ENCODE assay signal across 13 cellular contexts in the genomic region with DNA sequence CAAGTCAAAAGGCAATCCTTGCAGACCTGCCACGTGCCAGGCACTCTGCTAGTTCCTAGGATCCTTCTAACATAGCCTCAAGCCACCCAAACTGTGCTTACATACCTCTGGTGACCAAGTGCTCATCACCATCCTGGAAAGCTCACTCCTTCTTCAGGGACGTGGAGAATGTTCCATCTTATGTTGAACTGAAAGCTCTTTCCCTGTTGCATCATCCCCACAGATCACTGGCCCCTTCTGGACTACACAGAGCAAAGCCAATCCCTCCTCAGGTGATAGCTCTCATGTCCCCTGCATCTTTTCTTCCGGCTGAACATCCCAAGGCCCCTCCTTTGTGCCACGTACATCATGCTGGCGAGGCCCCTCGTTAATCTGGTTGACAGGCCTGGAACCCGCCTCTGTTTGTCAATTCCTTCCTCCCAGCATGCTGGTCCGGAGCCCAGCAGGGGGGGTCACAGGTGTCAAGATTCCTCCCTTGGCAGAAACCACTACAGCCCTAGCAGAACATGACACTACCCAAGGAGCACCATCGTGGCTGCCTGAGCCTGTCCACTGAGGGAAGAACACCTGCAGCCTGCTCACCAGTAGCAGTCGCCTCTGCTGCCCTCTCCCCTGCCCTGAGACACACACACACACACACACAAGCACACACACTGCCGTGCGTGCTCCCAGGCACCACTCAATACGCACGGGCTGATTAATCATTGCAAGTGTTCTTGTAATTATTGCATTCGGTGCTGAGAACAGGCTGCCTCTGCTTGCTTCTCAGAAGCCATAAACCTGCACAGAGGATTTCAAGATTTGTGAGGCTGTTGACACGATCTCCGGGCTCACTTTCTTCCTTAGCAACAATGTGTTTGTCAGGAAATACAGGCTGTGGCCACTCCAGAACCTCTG. TPM values are rescaled to one million over a fixed set of nuclear protein-coding genes. Genes with fewer than 3 reads are reported as not detected.
DNase-seq lines count a peak whose midpoint lies in the region; ATAC-seq and TF ChIP-seq lines count a peak whose summit lies in the region.
"Had no signal": no experiment of that assay in that cellular context is flagged by ENCODE, and none has a peak within 500 bp of the region (broad histone marks: within the 10 kb centered on the region; RNA-seq: fewer than 3 reads in every experiment).

No MANE protein-coding gene starts in this region.

- no peaks in the 10 kb centered on the region for H4K20me1 ChIP-seq in neural cell (ENCODE audit: insufficient read depth)

- no peak overlapping the region for H3K4me2 ChIP-seq in neural cell (ENCODE audit: low read length)

- H2AFZ ChIP-seq in neural cell (ENCODE audit: low read depth, low read length) = peak overlapping the region; percentile 14

- no peaks in the 10 kb centered on the region for H3K36me3 ChIP-seq in WERI-Rb-1
- no peaks in the 10 kb centered on the region for H3K36me3 ChIP-seq in neural cell (ENCODE audit: insufficient read depth, low read length)
- no peaks in the 10 kb centered on the region for H3K36me3 ChIP-seq in right atrium auricular region

- ATAC-seq in GM18870 (IDR thresholded peaks at IDR 0.05; ENCODE audit: unreplicated experiment) = no peak
- ATAC-seq: esophagus mucosa; naive thymus-derived CD8-positive, alpha-beta T cell; stimulated activated effector memory CD8-positive, alpha-beta T cell treated with anti-CD3 and anti-CD28 coated beads, Interleukin-12 subunit alpha, Interleukin-12 subunit beta, amount 100 ng/mL, for 72 hours had no signal

- no peak for TF ChIP-seq CTCF in WERI-Rb-1 (IDR thresholded peaks at IDR 0.05; ENCODE audit: low read depth, low read length)
- TF ChIP-seq CTCF in neural cell (IDR thresholded peaks at IDR 0.05; ENCODE audit: poor library complexity, severe bottlenecking) = no peak
- no peak for TF ChIP-seq CTCF in right atrium auricular region (IDR thresholded peaks at IDR 0.05)

- no peak overlapping the region for H3K9ac ChIP-seq in neural cell (ENCODE audit: low read length)

- no peaks in the 10 kb centered on the region for H3K79me2 ChIP-seq in neural cell (replicated peaks; ENCODE audit: insufficient read depth, low read length)

- TF ChIP-seq RAD21 in neural cell (conservative IDR thresholded peaks at IDR 0.05) = no peak

- peak; percentile 89 for DNase-seq in DMS79 (lab: John Stamatoyannopoulos, UW)
- peak; percentile 90 for DNase-seq in NCI-H187 treated with DMSO at 0.1 percent for 48 hours (lab: John Stamatoyannopoulos, UW)
- DNase-seq in WERI-Rb-1 = peak; percentile 71
- DNase-seq in effector CD8-positive, alpha-beta T cell (lab: John Stamatoyannopoulos, UW) = no peak
- no peak for DNase-seq in T1000 (lab: John Stamatoyannopoulos, UW)
- no peak for DNase-seq in right atrium auricular region (ENCODE audit: low spot score)
- DNase-seq: activated CD4-positive, alpha-beta T cell treated with anti-CD3 and anti-CD28 coated beads, Interleukin-2, amount 50 U/mL, for 48 hours had no signal

- H3K4me3 ChIP-seq in WERI-Rb-1 (ENCODE audit: low read depth, low read length) (no peak overlapping the region), neural cell (ENCODE audit: low read length) (no peak overlapping the region), right atrium auricular region (no peak overlapping the region)

- H3K27ac ChIP-seq in WERI-Rb-1 (peak overlapping the region; percentile 64), neural cell (ENCODE audit: low read length) (no peak overlapping the region), right atrium auricular region (no peak overlapping the region)

- no peaks in the 10 kb centered on the region for H3K9me2 ChIP-seq in neural cell (ENCODE audit: insufficient read depth, low read length)

- TF ChIP-seq EP300 in neural cell (conservative IDR thresholded peaks at IDR 0.05; ENCODE audit: poor library complexity, severe bottlenecking) = no peak

- no peaks in the 10 kb centered on the region for H3K9me3 ChIP-seq in WERI-Rb-1 (ENCODE audit: severe bottlenecking)
- no peaks in the 10 kb centered on the region for H3K9me3 ChIP-seq in neural cell (ENCODE audit: low read length)
- H3K9me3 ChIP-seq in right atrium auricular region = no peaks in the 10 kb centered on the region

- H3F3A ChIP-seq in neural cell (ENCODE audit: insufficient read depth, low read length, poor library complexity, severe bottlenecking) = no peaks in the 10 kb centered on the region

- no peaks in the 10 kb centered on the region for H3K27me3 ChIP-seq in WERI-Rb-1 (ENCODE audit: insufficient read depth, low read depth, severe bottlenecking)
- H3K27me3 ChIP-seq in neural cell (ENCODE audit: insufficient read depth, low read depth, low read length) = no peaks in the 10 kb centered on the region
- no peaks in the 10 kb centered on the region for H3K27me3 ChIP-seq in right atrium auricular region

- peaks cover 0 to 24% of the 10 kb centered on the region in 2 donors for H3K4me1 ChIP-seq in right atrium auricular region

TF ChIP-seq in neural cell, 6 proteins besides CTCF, POLR2A, EP300 and RAD21:
- TF ChIP-seq EZH2 (IDR thresholded peaks at IDR 0.05; ENCODE audit: borderline replicate concordance, insufficient read depth, low read length, poor library complexity, severe bottlenecking) = no peak
- no peak for TF ChIP-seq TAF1 (IDR thresholded peaks at IDR 0.05; ENCODE audit: low read depth)

RNA-seq across cellular contexts. Expression of gene KCNK3, which starts 6.3 kb away (rescaled TPM):
- polyA plus RNA-seq in neural cell = 12.9 and 14.0 TPM in 2 replicates
- polyA minus RNA-seq in neural cell = 20.7 and 22.4 TPM in 2 replicates
- 10 to 100 TPM; 47.5 to 50.0 TPM for total RNA-seq in right atrium auricular region
- total RNA-seq: bronchial epithelial cell; naive thymus-derived CD8-positive, alpha-beta T cell had no signal
- polyA plus RNA-seq: naive thymus-derived CD8-positive, alpha-beta T cell had no signal

RNA-seq across cellular contexts. Expression of gene CIB4, which starts 45.0 kb away (rescaled TPM):
- not detected in 2 replicates for polyA plus RNA-seq in neural cell
- not detected in 2 replicates for polyA minus RNA-seq in neural cell
- total RNA-seq in right atrium auricular region = not detected
- total RNA-seq: bronchial epithelial cell; esophagus mucosa; naive thymus-derived CD8-positive, alpha-beta T cell had no signal
- polyA plus RNA-seq: naive thymus-derived CD8-positive, alpha-beta T cell had no signal

Comparison
In these comparisons a context has a peak if more than half of its experiments do, and no peak if none do; other contexts are left out.
1. DNase-seq: peak in DMS79 (single experiment), NCI-H187 treated with DMSO at 0.1 percent for 48 hours (single experiment) and WERI-Rb-1 (single experiment); none in effector CD8-positive, alpha-beta T cell (single experiment), T1000 (single experiment) and right atrium auricular region (single experiment).